ENCODE assay signal across 17 cellular contexts in the genomic region with DNA sequence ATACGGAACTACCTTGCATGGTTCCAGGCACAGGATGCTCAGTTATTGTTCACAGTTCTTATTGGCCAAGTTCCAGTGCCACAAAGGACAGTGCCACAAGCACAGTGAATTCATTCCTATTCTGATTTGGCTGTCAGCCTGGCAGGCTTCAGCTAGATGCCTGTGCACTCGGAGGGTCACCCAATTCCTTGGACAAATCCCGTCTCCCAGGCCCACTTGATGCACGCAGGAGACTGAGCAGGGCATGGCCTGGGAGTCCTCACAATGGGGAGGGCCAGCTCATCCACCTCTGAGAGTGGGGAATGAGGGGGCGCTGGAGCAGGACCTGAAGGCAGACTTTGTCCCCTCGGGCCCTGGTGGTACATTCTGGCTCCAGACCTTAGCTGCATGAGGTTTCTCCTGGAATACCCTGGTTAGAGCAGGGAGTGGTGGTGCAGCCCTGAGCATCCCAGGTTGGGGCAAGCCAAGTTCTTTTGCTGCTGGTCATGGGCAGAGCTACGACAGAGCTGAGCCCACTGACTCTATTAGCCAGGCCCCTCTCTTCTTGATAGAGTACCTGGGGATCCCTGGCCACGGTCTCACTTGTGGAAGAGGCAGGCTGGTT. TPM values are rescaled to one million over a fixed set of nuclear protein-coding genes. Genes with fewer than 3 reads are reported as not detected.
DNase-seq lines count a peak whose midpoint lies in the region; ATAC-seq and TF ChIP-seq lines count a peak whose summit lies in the region.
"Had no signal": no experiment of that assay in that cellular context is flagged by ENCODE, and none has a peak within 500 bp of the region (broad histone marks: within the 10 kb centered on the region; RNA-seq: fewer than 3 reads in every experiment).

No MANE protein-coding gene starts in this region.

- no peaks in the 10 kb centered on the region for H3K27me3 Mint-ChIP-seq in GM23338 (ENCODE audit: insufficient read depth, low read depth, poor library complexity)
- H3K27me3 Mint-ChIP-seq in activated T-helper 1 cell treated with anti-CD3 and anti-CD28 coated beads, Interleukin-12 subunit alpha, Interleukin-12 subunit beta, Interleukin-2, Interleukin-4 antibody, amounts not matched to agents 30 ng/mL and 10 ng/mL and 1 ng/mL, durations not matched to agents 14 hours and 24 hours and 36 hours (ENCODE audit: insufficient read depth), result no peaks in the 10 kb centered on the region
- H3K27me3 Mint-ChIP-seq: activated CD8-positive, alpha-beta memory T cell treated with anti-CD3 and anti-CD28 coated beads, Interleukin-2, amount 10 ng/mL, durations not matched to agents 7 days and 5 days had no signal

- intact Hi-C loops in activated T-helper 1 cell treated with anti-CD3 and anti-CD28 coated beads, Interleukin-12 subunit alpha, Interleukin-12 subunit beta, Interleukin-2, Interleukin-4 antibody, amounts not matched to agents 30 ng/mL and 10 ng/mL and 1 ng/mL, durations not matched to agents 14 hours and 24 hours and 36 hours (cut with micrococcal nuclease), result loop anchor here (2.0 kb wide), 1 partner anchor 57 kb away; a partner anchor contains a TSS
- intact Hi-C loops in sigmoid colon (cut with DNase I), result no loop called here

- no peak overlapping the region for H2AFZ ChIP-seq in GM23338

- H3K36me3 ChIP-seq in GM23338 (ENCODE audit: insufficient read depth) (no peaks in the 10 kb centered on the region), right atrium auricular region (peaks cover 29% of the 10 kb centered on the region), sigmoid colon (peaks cover 0 to 33% (median 7%) of the 10 kb centered on the region in 4 donors)

- DNase-seq in GM23338 (ENCODE audit: low spot score) (peak; percentile 17), right atrium auricular region (ENCODE audit: low spot score) (no peak), sigmoid colon (peak; percentile 46), cerebellar cortex (ENCODE audit: low spot score) (no peak), cerebellar nuclear complex (lab: John Stamatoyannopoulos, UW) (no peak)
- no peak for DNase-seq in activated T-helper 1 cell treated with anti-CD3 and anti-CD28 coated beads, Interleukin-12 subunit alpha, Interleukin-12 subunit beta, Interleukin-2, Interleukin-4 antibody, amounts not matched to agents 30 ng/mL and 10 ng/mL and 1 ng/mL, durations not matched to agents 14 hours and 24 hours and 36 hours (ENCODE audit: low spot score)
- DNase-seq: activated CD8-positive, alpha-beta memory T cell treated with anti-CD3 and anti-CD28 coated beads, Interleukin-2, amount 10 ng/mL, durations not matched to agents 7 days and 5 days; amniotic stem cell; DND-41; effector CD8-positive, alpha-beta T cell; KG1; left colon; NCI-H187; NCI-H748 treated with DMSO at 0.1 percent for 48 hours; SHP77 treated with DMSO at 0.1 percent for 48 hours had no signal

- H3K4me2 ChIP-seq in GM23338, result no peak overlapping the region

- no peak overlapping the region for H3K4me3 Mint-ChIP-seq in GM23338
- no peak overlapping the region for H3K4me3 Mint-ChIP-seq in activated T-helper 1 cell treated with anti-CD3 and anti-CD28 coated beads, Interleukin-12 subunit alpha, Interleukin-12 subunit beta, Interleukin-2, Interleukin-4 antibody, amounts not matched to agents 30 ng/mL and 10 ng/mL and 1 ng/mL, durations not matched to agents 14 hours and 24 hours and 36 hours
- H3K4me3 Mint-ChIP-seq: activated CD8-positive, alpha-beta memory T cell treated with anti-CD3 and anti-CD28 coated beads, Interleukin-2, amount 10 ng/mL, durations not matched to agents 7 days and 5 days had no signal

- H3K36me3 Mint-ChIP-seq in GM23338 (ENCODE audit: low read depth), result no peaks in the 10 kb centered on the region
- peaks cover 34% of the 10 kb centered on the region for H3K36me3 Mint-ChIP-seq in activated T-helper 1 cell treated with anti-CD3 and anti-CD28 coated beads, Interleukin-12 subunit alpha, Interleukin-12 subunit beta, Interleukin-2, Interleukin-4 antibody, amounts not matched to agents 30 ng/mL and 10 ng/mL and 1 ng/mL, durations not matched to agents 14 hours and 24 hours and 36 hours (ENCODE audit: low read depth)

- TF ChIP-seq EP300 in sigmoid colon (IDR thresholded peaks at IDR 0.05), result no peak

- H3K27ac ChIP-seq in GM23338 (ENCODE audit: low read depth), result no peak overlapping the region
- peak overlapping the region; percentile 68 to 78 for H3K27ac ChIP-seq in right atrium auricular region
- H3K27ac ChIP-seq in sigmoid colon, result peak overlapping the region in 3 of 4 donors; percentile 68 to 85 (median 80)

- TF ChIP-seq POLR2A in sigmoid colon (IDR thresholded peaks at IDR 0.05), result no peak

- no peaks in the 10 kb centered on the region for H3K79me2 ChIP-seq in GM23338 (replicated peaks; ENCODE audit: insufficient read depth)

- ATAC-seq in GM23338 (peak; percentile 46; the same call in 2 of the 3 replicates), GM21529 (IDR thresholded peaks at IDR 0.05; ENCODE audit: unreplicated experiment) (no peak), GM18909 (IDR thresholded peaks at IDR 0.05; ENCODE audit: poor library complexity, unreplicated experiment) (no peak)
- ATAC-seq: left colon had no signal

- H3K4me1 Mint-ChIP-seq in GM23338, result no peaks in the 10 kb centered on the region
- H3K4me1 Mint-ChIP-seq in activated T-helper 1 cell treated with anti-CD3 and anti-CD28 coated beads, Interleukin-12 subunit alpha, Interleukin-12 subunit beta, Interleukin-2, Interleukin-4 antibody, amounts not matched to agents 30 ng/mL and 10 ng/mL and 1 ng/mL, durations not matched to agents 14 hours and 24 hours and 36 hours (ENCODE audit: low read depth), result peaks cover 13% of the 10 kb centered on the region

- H3K9me3 ChIP-seq in right atrium auricular region, result no peaks in the 10 kb centered on the region
- no peaks in the 10 kb centered on the region for H3K9me3 ChIP-seq in sigmoid colon

- WGBS in sigmoid colon, 2 donors, result 78 to 92% methylated on average over 8 of the region's 8 CpGs

- no peaks in the 10 kb centered on the region for H4K20me1 ChIP-seq in GM23338 (replicated peaks; ENCODE audit: insufficient read depth)

- no peaks in the 10 kb centered on the region for H3F3A ChIP-seq in GM23338 (replicated peaks; ENCODE audit: low read depth)

- no peaks in the 10 kb centered on the region for H3K4me1 ChIP-seq in GM23338 (ENCODE audit: insufficient read depth)
- H3K4me1 ChIP-seq in right atrium auricular region, result peaks cover 0 to 13% of the 10 kb centered on the region in 2 donors
- peaks cover 0 to 20% (median 18%) of the 10 kb centered on the region in 4 donors for H3K4me1 ChIP-seq in sigmoid colon

- no peak overlapping the region for H3K27ac Mint-ChIP-seq in GM23338
- H3K27ac Mint-ChIP-seq in activated T-helper 1 cell treated with anti-CD3 and anti-CD28 coated beads, Interleukin-12 subunit alpha, Interleukin-12 subunit beta, Interleukin-2, Interleukin-4 antibody, amounts not matched to agents 30 ng/mL and 10 ng/mL and 1 ng/mL, durations not matched to agents 14 hours and 24 hours and 36 hours, result peak overlapping the region; percentile 84

- TF ChIP-seq CTCF in GM23338 (conservative IDR thresholded peaks at IDR 0.05; ENCODE audit: low read depth in 2 of 2), result no peak
- TF ChIP-seq CTCF in right atrium auricular region (IDR thresholded peaks at IDR 0.05), result no peak
- no peak for TF ChIP-seq CTCF in sigmoid colon (IDR thresholded peaks at IDR 0.05)

- H3K4me3 ChIP-seq in GM23338 (no peak overlapping the region), right atrium auricular region (no peak overlapping the region), sigmoid colon (no peak overlapping the region)

- H3K27me3 ChIP-seq in GM23338 (ENCODE audit: insufficient read depth) (no peaks in the 10 kb centered on the region), right atrium auricular region (no peaks in the 10 kb centered on the region), sigmoid colon (no peaks in the 10 kb centered on the region)

- H3K9me3 Mint-ChIP-seq in GM23338, result no peaks in the 10 kb centered on the region
- H3K9me3 Mint-ChIP-seq in activated T-helper 1 cell treated with anti-CD3 and anti-CD28 coated beads, Interleukin-12 subunit alpha, Interleukin-12 subunit beta, Interleukin-2, Interleukin-4 antibody, amounts not matched to agents 30 ng/mL and 10 ng/mL and 1 ng/mL, durations not matched to agents 14 hours and 24 hours and 36 hours, result no peaks in the 10 kb centered on the region

- no peaks in the 10 kb centered on the region for H3K9me2 ChIP-seq in GM23338 (ENCODE audit: insufficient read depth)

RNA-seq across cellular contexts. Expression of a gene that starts 41.4 kb away (rescaled TPM):
- total RNA-seq in GM23338 (2014; rRNA removed; shearing (Covaris generic)), result 22.8 and 25.7 TPM in 2 replicates
- polyA plus RNA-seq in GM23338 (2016; fragmentation: Nextera tagmentation; extraction: Ambion mirVana) (9.9 and 14.0 TPM in 2 replicates), sigmoid colon (10 to 100 TPM in 1 of 3 donors, 1 to 10 TPM in 2; 3.6 to 12.0 (median 7.6) TPM)
- 38.1 and 39.6 TPM in 2 replicates for total RNA-seq in activated T-helper 1 cell treated with anti-CD3 and anti-CD28 coated beads, Interleukin-12 subunit alpha, Interleukin-12 subunit beta, Interleukin-2, Interleukin-4 antibody, amounts not matched to agents 30 ng/mL and 10 ng/mL and 1 ng/mL, durations not matched to agents 14 hours and 24 hours and 36 hours
- total RNA-seq in right atrium auricular region (10 to 100 TPM in 1 of 2 donors, 1 to 10 TPM in 1; 6.6 to 11.4 TPM), sigmoid colon (10 to 100 TPM in 3 of 4 donors, 1 to 10 TPM in 1; 6.1 to 16.6 (median 15.7) TPM)

RNA-seq across cellular contexts. Expression of a gene that starts 41.8 kb away (rescaled TPM):
- total RNA-seq in GM23338 (2014; rRNA removed; shearing (Covaris generic)), result 52.2 and 65.0 TPM in 2 replicates
- 91.0 and 113 TPM in 2 replicates for polyA plus RNA-seq in GM23338 (2016; fragmentation: Nextera tagmentation; extraction: Ambion mirVana)
- total RNA-seq in activated T-helper 1 cell treated with anti-CD3 and anti-CD28 coated beads, Interleukin-12 subunit alpha, Interleukin-12 subunit beta, Interleukin-2, Interleukin-4 antibody, amounts not matched to agents 30 ng/mL and 10 ng/mL and 1 ng/mL, durations not matched to agents 14 hours and 24 hours and 36 hours, result 71.7 and 73.2 TPM in 2 replicates
- 10 to 100 TPM; 10.9 to 20.8 TPM for total RNA-seq in right atrium auricular region
- 10 to 100 TPM; 14.3 to 40.0 (median 18.0) TPM for total RNA-seq in sigmoid colon
- polyA plus RNA-seq in sigmoid colon, result 10 to 100 TPM; 23.1 to 51.3 (median 24.6) TPM

RNA-seq across cellular contexts. Expression of a gene that starts 56.6 kb away (rescaled TPM):
- 10.3 and 16.2 TPM in 2 replicates for total RNA-seq in GM23338 (2014; rRNA removed; shearing (Covaris generic))
- polyA plus RNA-seq in GM23338 (2016; fragmentation: Nextera tagmentation; extraction: Ambion mirVana), result 7.6 and 8.9 TPM in 2 replicates
- total RNA-seq in activated T-helper 1 cell treated with anti-CD3 and anti-CD28 coated beads, Interleukin-12 subunit alpha, Interleukin-12 subunit beta, Interleukin-2, Interleukin-4 antibody, amounts not matched to agents 30 ng/mL and 10 ng/mL and 1 ng/mL, durations not matched to agents 14 hours and 24 hours and 36 hours, result 26.0 and 29.6 TPM in 2 replicates
- total RNA-seq in right atrium auricular region, result 10 to 100 TPM; 11.4 to 16.5 TPM
- 10 to 100 TPM; 19.1 to 70.3 (median 28.1) TPM for total RNA-seq in sigmoid colon
- polyA plus RNA-seq in sigmoid colon, result 10 to 100 TPM in 1 of 3 donors, 1 to 10 TPM in 2; 1.8 to 25.0 (median 7.2) TPM

RNA-seq across cellular contexts. Expression of a gene that starts 59.0 kb away (rescaled TPM):
- total RNA-seq in GM23338 (2014; rRNA removed; shearing (Covaris generic)), result 53.6 and 57.1 TPM in 2 replicates
- 20.3 and 21.1 TPM in 2 replicates for polyA plus RNA-seq in GM23338 (2016; fragmentation: Nextera tagmentation; extraction: Ambion mirVana)
- total RNA-seq in activated T-helper 1 cell treated with anti-CD3 and anti-CD28 coated beads, Interleukin-12 subunit alpha, Interleukin-12 subunit beta, Interleukin-2, Interleukin-4 antibody, amounts not matched to agents 30 ng/mL and 10 ng/mL and 1 ng/mL, durations not matched to agents 14 hours and 24 hours and 36 hours, result 38.0 and 41.8 TPM in 2 replicates
- total RNA-seq in right atrium auricular region, result 1 to 10 TPM; 5.6 to 5.8 TPM
- total RNA-seq in sigmoid colon, result 1 to 10 TPM; 7.1 to 9.8 (median 8.4) TPM
- 1 to 10 TPM; 2.3 to 8.3 (median 3.0) TPM for polyA plus RNA-seq in sigmoid colon

Comparison
In these comparisons a context has a peak if more than half of its experiments do, and no peak if none do; other contexts are left out.
1. DNase-seq: peak in GM23338 (single experiment) and sigmoid colon (single experiment); none in activated T-helper 1 cell treated with anti-CD3 and anti-CD28 coated beads, Interleukin-12 subunit alpha, Interleukin-12 subunit beta, Interleukin-2, Interleukin-4 antibody, amounts not matched to agents 30 ng/mL and 10 ng/mL and 1 ng/mL, durations not matched to agents 14 hours and 24 hours and 36 hours (single experiment), right atrium auricular region (single experiment), cerebellar cortex (single experiment) and cerebellar nuclear complex (0 of 2).